Comparison of ENCODE assay signal across 2 cellular contexts in the genomic region with DNA sequence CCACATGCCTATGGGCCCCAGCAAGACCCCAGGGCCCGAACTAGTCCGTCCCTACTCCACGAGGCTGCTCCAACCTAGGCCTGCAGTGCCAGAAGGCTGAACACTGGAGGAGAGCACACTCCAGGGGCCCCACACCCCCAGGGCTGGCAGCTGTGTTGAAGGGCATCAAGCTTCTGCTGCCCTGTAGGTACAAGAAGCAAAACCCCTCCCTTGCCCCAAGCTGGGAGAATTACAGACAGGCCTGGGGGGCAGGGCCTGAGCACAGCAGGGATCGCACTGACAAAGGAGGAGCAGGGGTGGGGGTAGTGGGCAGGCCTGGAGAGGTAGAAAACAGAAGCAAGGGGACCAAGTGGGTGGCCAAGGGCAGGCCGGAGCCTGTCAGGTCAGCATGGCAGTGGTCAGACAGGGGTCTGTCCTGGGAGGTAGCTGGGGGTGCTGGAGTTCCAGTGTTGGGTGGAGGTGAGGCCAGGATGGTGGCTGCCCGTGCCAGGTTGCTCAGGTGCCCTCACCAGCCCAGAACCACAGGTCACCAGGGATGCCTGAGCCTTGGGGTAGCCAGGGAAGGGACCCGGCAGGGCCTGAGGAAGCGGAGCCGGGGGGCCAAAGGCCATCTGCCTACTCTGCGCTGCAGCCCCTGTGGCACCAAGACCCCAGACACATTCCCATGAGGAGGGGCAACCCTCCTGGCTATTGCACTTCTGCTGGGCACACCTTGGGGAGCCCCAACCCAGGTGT.
A peak's percentile ranks its signal among the peaks of the same experiment; 100 is the strongest.
TF ChIP-seq lines count a peak whose summit lies in the region.

No MANE protein-coding gene starts in this region.

TF ChIP-seq in HepG2, 621 proteins besides CTCF, POLR2A, EP300 and RAD21 (continues in another document):
- TF ChIP-seq, protein P1, sequence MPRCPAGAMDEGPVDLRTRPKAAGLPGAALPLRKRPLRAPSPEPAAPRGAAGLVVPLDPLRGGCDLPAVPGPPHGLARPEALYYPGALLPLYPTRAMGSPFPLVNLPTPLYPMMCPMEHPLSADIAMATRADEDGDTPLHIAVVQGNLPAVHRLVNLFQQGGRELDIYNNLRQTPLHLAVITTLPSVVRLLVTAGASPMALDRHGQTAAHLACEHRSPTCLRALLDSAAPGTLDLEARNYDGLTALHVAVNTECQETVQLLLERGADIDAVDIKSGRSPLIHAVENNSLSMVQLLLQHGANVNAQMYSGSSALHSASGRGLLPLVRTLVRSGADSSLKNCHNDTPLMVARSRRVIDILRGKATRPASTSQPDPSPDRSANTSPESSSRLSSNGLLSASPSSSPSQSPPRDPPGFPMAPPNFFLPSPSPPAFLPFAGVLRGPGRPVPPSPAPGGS (CRISPR knock-in tag; IDR thresholded peaks at IDR 0.05), result no peak
- TF ChIP-seq, protein P2, sequence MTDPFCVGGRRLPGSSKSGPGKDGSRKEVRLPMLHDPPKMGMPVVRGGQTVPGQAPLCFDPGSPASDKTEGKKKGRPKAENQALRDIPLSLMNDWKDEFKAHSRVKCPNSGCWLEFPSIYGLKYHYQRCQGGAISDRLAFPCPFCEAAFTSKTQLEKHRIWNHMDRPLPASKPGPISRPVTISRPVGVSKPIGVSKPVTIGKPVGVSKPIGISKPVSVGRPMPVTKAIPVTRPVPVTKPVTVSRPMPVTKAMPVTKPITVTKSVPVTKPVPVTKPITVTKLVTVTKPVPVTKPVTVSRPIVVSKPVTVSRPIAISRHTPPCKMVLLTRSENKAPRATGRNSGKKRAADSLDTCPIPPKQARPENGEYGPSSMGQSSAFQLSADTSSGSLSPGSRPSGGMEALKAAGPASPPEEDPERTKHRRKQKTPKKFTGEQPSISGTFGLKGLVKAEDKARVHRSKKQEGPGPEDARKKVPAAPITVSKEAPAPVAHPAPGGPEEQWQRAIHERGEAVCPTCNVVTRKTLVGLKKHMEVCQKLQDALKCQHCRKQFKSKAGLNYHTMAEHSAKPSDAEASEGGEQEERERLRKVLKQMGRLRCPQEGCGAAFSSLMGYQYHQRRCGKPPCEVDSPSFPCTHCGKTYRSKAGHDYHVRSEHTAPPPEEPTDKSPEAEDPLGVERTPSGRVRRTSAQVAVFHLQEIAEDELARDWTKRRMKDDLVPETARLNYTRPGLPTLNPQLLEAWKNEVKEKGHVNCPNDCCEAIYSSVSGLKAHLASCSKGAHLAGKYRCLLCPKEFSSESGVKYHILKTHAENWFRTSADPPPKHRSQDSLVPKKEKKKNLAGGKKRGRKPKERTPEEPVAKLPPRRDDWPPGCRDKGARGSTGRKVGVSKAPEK (CRISPR knock-in tag; IDR thresholded peaks at IDR 0.05; ENCODE audit: borderline replicate concordance), result no peak
- no peak for TF ChIP-seq ZBTB44 (CRISPR knock-in tag; IDR thresholded peaks at IDR 0.05)
- TF ChIP-seq, protein P3, sequence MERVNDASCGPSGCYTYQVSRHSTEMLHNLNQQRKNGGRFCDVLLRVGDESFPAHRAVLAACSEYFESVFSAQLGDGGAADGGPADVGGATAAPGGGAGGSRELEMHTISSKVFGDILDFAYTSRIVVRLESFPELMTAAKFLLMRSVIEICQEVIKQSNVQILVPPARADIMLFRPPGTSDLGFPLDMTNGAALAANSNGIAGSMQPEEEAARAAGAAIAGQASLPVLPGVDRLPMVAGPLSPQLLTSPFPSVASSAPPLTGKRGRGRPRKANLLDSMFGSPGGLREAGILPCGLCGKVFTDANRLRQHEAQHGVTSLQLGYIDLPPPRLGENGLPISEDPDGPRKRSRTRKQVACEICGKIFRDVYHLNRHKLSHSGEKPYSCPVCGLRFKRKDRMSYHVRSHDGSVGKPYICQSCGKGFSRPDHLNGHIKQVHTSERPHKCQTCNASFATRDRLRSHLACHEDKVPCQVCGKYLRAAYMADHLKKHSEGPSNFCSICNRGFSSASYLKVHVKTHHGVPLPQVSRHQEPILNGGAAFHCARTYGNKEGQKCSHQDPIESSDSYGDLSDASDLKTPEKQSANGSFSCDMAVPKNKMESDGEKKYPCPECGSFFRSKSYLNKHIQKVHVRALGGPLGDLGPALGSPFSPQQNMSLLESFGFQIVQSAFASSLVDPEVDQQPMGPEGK (CRISPR knock-in tag; IDR thresholded peaks at IDR 0.05), result no peak
- no peak for TF ChIP-seq ZNF10 (CRISPR knock-in tag; IDR thresholded peaks at IDR 0.05; ENCODE audit: borderline replicate concordance, low read depth)
- TF ChIP-seq SIX4 (CRISPR knock-in tag; IDR thresholded peaks at IDR 0.05), result no peak
- TF ChIP-seq KLF6 (CRISPR knock-in tag; IDR thresholded peaks at IDR 0.05), result no peak
- TF ChIP-seq, protein P4, sequence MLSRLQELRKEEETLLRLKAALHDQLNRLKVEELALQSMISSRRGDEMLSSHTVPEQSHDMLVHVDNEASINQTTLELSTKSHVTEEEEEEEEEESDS (CRISPR knock-in tag; IDR thresholded peaks at IDR 0.05; ENCODE audit: borderline replicate concordance), result no peak
- TF ChIP-seq RBFOX2 (IDR thresholded peaks at IDR 0.05; ENCODE audit: low read depth, low read length), result peak; percentile 39; the same call in 1 of the 2 replicates

TF ChIP-seq in SK-N-SH, 30 proteins besides CTCF, POLR2A, EP300 and RAD21:
- no peak for TF ChIP-seq EZH2phosphoT487 (IDR thresholded peaks at IDR 0.05; ENCODE audit: borderline replicate concordance, low read depth)
- TF ChIP-seq FOSL2 (IDR thresholded peaks at IDR 0.05; ENCODE audit: borderline replicate concordance, low read depth), result no peak
- TF ChIP-seq ELF1 (IDR thresholded peaks at IDR 0.05), result no peak
- TF ChIP-seq YY1 (IDR thresholded peaks at IDR 0.05; ENCODE audit: low read depth), result no peak
- no peak for TF ChIP-seq CHD2 (IDR thresholded peaks at IDR 0.05; ENCODE audit: low read length, partially characterized antibody)
- TF ChIP-seq POLR2AphosphoS5 (IDR thresholded peaks at IDR 0.05; ENCODE audit: low read depth, low read length), result no peak
